12 cellular contexts compared by ENCODE assay signal in genomic region chr6:166156942-166157341, GRCh38. TPM values are rescaled to one million over a fixed set of nuclear protein-coding genes. Genes with fewer than 3 reads are reported as not detected.
DNase-seq lines count a peak whose midpoint lies in the region; ATAC-seq, FAIRE-seq and TF ChIP-seq lines count a peak whose summit lies in the region.
"Had no signal": no experiment of that assay in that cellular context is flagged by ENCODE, and none has a peak within 500 bp of the region (broad histone marks: within the 10 kb centered on the region; RNA-seq: fewer than 3 reads in every experiment).

No MANE protein-coding gene starts in this region.

- H3K27ac ChIP-seq in A549 = no peak overlapping the region
- no peak overlapping the region for H3K27ac ChIP-seq in GM23338 (ENCODE audit: low read depth)
- no peak overlapping the region for H3K27ac ChIP-seq in adrenal gland
- H3K27ac ChIP-seq: parathyroid adenoma had no signal

- H3K4me3 Mint-ChIP-seq in GM23338 = no peak overlapping the region
- H3K4me3 Mint-ChIP-seq: T-helper 17 cell had no signal

- no peaks in the 10 kb centered on the region for H3K79me2 ChIP-seq in GM23338 (replicated peaks; ENCODE audit: insufficient read depth)
- H3K79me2 ChIP-seq: parathyroid adenoma had no signal

- H3K4me3 ChIP-seq in A549 (no peak overlapping the region), GM23338 (no peak overlapping the region), adrenal gland (no peak overlapping the region)

- intact Hi-C loops in adrenal gland (cut with DNase I) = no loop called here

- peaks cover 3% of the 10 kb centered on the region for H3K27me3 Mint-ChIP-seq in GM23338 (ENCODE audit: insufficient read depth, low read depth, poor library complexity)

- H2AFZ ChIP-seq in GM23338 = no peak overlapping the region
- H2AFZ ChIP-seq: parathyroid adenoma had no signal

- H3F3A ChIP-seq in GM23338 (replicated peaks; ENCODE audit: low read depth) = no peaks in the 10 kb centered on the region

- POLR2A ChIA-PET in A549 (lab: Yijun Ruan, JAX) = no interaction called here

- TF ChIP-seq RAD21 in A549 (conservative IDR thresholded peaks at IDR 0.05 in 1 of 2, IDR thresholded peaks at IDR 0.05 in 1 of 2) = peak; percentile 55 to 61

- H3K36me3 ChIP-seq in GM23338 (ENCODE audit: insufficient read depth) (no peaks in the 10 kb centered on the region), adrenal gland (replicated peaks in 1 of 2) (no peaks in the 10 kb centered on the region)

- 37% methylated on average over 7 of the region's 7 CpGs for WGBS in A549 (ENCODE audit: missing lambda C conversion rate)
- WGBS in adrenal gland, 4 donors = 41 to 49% (median 42%) methylated on average over 7 of the region's 7 CpGs

- H3K27me3 ChIP-seq in GM23338 (ENCODE audit: insufficient read depth) (peaks cover 13% of the 10 kb centered on the region), adrenal gland (no peaks in the 10 kb centered on the region)

- DNase-seq in A549 (ENCODE audit: low read depth in 1 of 2, low spot score in 1 of 2) (peak; percentile 17 to 23), GM23338 (ENCODE audit: low spot score) (peak; percentile 46), SK-MEL-5 (ENCODE audit: low read depth, low spot score) (peak; percentile 37), left lobe of liver (ENCODE audit: low spot score) (no peak), NCI-H187 treated with DMSO at 0.1 percent for 48 hours (lab: John Stamatoyannopoulos, UW) (no peak), adrenal gland (no peak), KG1 (lab: John Stamatoyannopoulos, UW) (no peak), NCI-H2171 (lab: John Stamatoyannopoulos, UW) (no peak)
- DNase-seq: effector CD4-positive, alpha-beta T cell; NCI-H1694; T-helper 17 cell had no signal

- CTCF ChIA-PET in A549 (lab: Yijun Ruan, JAX) = interaction anchor here (0.8 to 4.2 kb wide), 8 partner anchors 8 to 243 kb away, joined by 3 to 22 read pairs (median 4); no protein-coding TSS in a partner anchor

- no peaks in the 10 kb centered on the region for H4K20me1 ChIP-seq in GM23338 (replicated peaks; ENCODE audit: insufficient read depth)

- H3K27ac Mint-ChIP-seq in GM23338 = no peak overlapping the region
- H3K27ac Mint-ChIP-seq: T-helper 17 cell had no signal

- no peak for TF ChIP-seq POLR2A in A549 (IDR thresholded peaks at IDR 0.05; ENCODE audit: low read length)
- TF ChIP-seq POLR2A in adrenal gland (IDR thresholded peaks at IDR 0.05) = no peak

- FAIRE-seq in A549 (lab: Jason Lieb, UNC) = no peak

- H3K4me2 ChIP-seq in A549 (no peak overlapping the region), GM23338 (no peak overlapping the region)

- H3K4me1 ChIP-seq in A549 (no peaks in the 10 kb centered on the region), GM23338 (ENCODE audit: insufficient read depth) (no peaks in the 10 kb centered on the region), adrenal gland (replicated peaks in 1 of 2) (no peaks in the 10 kb centered on the region)
- H3K4me1 ChIP-seq: parathyroid adenoma had no signal

- in situ Hi-C loops in SK-MEL-5 (cut with HindIII; ENCODE audit: low pct_unique_long_range_greater_than_20kb, low sequenced_read_pairs) = no loop called here

- TF ChIP-seq CTCF in A549 (IDR thresholded peaks at IDR 0.05) (peak; percentile 48), GM23338 (conservative IDR thresholded peaks at IDR 0.05; ENCODE audit: low read depth in 2 of 2) (peak; percentile 60 to 77), adrenal gland (IDR thresholded peaks at IDR 0.05) (peak in 2 of 6 experiments; percentile 9 to 31)

- H3K36me3 Mint-ChIP-seq in GM23338 (ENCODE audit: low read depth) = no peaks in the 10 kb centered on the region

- H3K9me2 ChIP-seq in GM23338 (ENCODE audit: insufficient read depth) = no peaks in the 10 kb centered on the region

- no peaks in the 10 kb centered on the region for H3K9me3 Mint-ChIP-seq in GM23338

- H3K9me3 ChIP-seq in A549 (no peaks in the 10 kb centered on the region), adrenal gland (replicated peaks in 1 of 3) (no peaks in the 10 kb centered on the region)

- peaks cover 4% of the 10 kb centered on the region; the same call in 1 of the 3 replicates for H3K4me1 Mint-ChIP-seq in GM23338
- H3K4me1 Mint-ChIP-seq: T-helper 17 cell had no signal

- peak in 1 of 2 experiments; percentile 69; a peak in 3 of 6 replicates for ATAC-seq in A549
- ATAC-seq in GM23338 = no peak
- ATAC-seq in left lobe of liver = peak; percentile 66
- ATAC-seq: T-helper 17 cell had no signal

- no peak for TF ChIP-seq EP300 in A549 (IDR thresholded peaks at IDR 0.05)

TF ChIP-seq in A549, 52 proteins besides CTCF, POLR2A, EP300 and RAD21:
- TF ChIP-seq CEBPB (IDR thresholded peaks at IDR 0.05) (no peak), FOSB (CRISPR knock-in tag; IDR thresholded peaks at IDR 0.05) (no peak), SMC3 (IDR thresholded peaks at IDR 0.05) (peak; percentile 28; the same call in 1 of the 3 replicates), CHD2 (IDR thresholded peaks at IDR 0.05; ENCODE audit: low read length, partially characterized antibody) (no peak), MYC (IDR thresholded peaks at IDR 0.05; ENCODE audit: borderline replicate concordance, low read length) (no peak), RNF2 (IDR thresholded peaks at IDR 0.05; ENCODE audit: borderline replicate concordance, low read depth) (no peak)

TF ChIP-seq in GM23338, 12 proteins besides CTCF, POLR2A, EP300 and RAD21 (continues in another document):
- TF ChIP-seq ETS1 (IDR thresholded peaks at IDR 0.05) (no peak), POLR2AphosphoS5 (IDR thresholded peaks at IDR 0.05; ENCODE audit: low read depth) (no peak), CREB1 (CRISPR knock-in tag; IDR thresholded peaks at IDR 0.05; ENCODE audit: low read depth) (no peak), EZH2 (IDR thresholded peaks at IDR 0.05; ENCODE audit: low read depth, unreplicated experiment) (no peak), EZH2phosphoT487 (IDR thresholded peaks at IDR 0.05; ENCODE audit: unreplicated experiment) (no peak), REST (IDR thresholded peaks at IDR 0.05; ENCODE audit: unreplicated experiment) (no peak), ZNF114 (CRISPR knock-in tag; IDR thresholded peaks at IDR 0.05) (no peak)

RNA-seq across cellular contexts. Expression of gene TBXT, which starts 10.7 kb away (rescaled TPM):
- polyA plus RNA-seq in A549 (2011; rRNA removed) (not detected in 2 replicates), A549 (2017; fragmentation: RNase III; extraction: RNeasy Plus Mini Kit Qiagen cat#74134 plus additional on column Dnase treatment) (not detected in 3 replicates), GM23338 (2016; fragmentation: Nextera tagmentation; extraction: Ambion mirVana) (0.23 and 0.42 TPM in 2 replicates), adrenal gland (not detected)
- polyA plus RNA-seq in A549 (2012; cell fraction: cytosol; rRNA removed) = 0.04 TPM in 1 of 2 replicates, not detected in the other
- polyA plus RNA-seq in A549 (2012; cell fraction: nucleus; rRNA removed) = 0.02 and 0.21 TPM in 2 replicates
- polyA minus RNA-seq in A549 (2011; rRNA and poly(A)+ RNA removed) = not detected in 2 replicates
- total RNA-seq in GM23338 (2014; rRNA removed; shearing (Covaris generic)) = 0.39 TPM in 1 of 2 replicates, not detected in the other
- total RNA-seq in SK-MEL-5 (2014; rRNA removed; shearing (Covaris generic)) = not detected in 2 replicates
- not detected in 2 replicates for polyA plus RNA-seq in SK-MEL-5 (2015; cell fraction: cytosol; rRNA removed)
- not detected in 2 replicates for polyA plus RNA-seq in SK-MEL-5 (2015; cell fraction: nucleus; rRNA removed)
- total RNA-seq in left lobe of liver (not detected), adrenal gland (not detected)
- total RNA-seq: T-helper 17 cell had no signal

Comparison
In these comparisons a context has a peak if more than half of its experiments do, and no peak if none do; other contexts are left out.
1. DNase-seq: peak in A549 (2 of 2), GM23338 (single experiment) and SK-MEL-5 (single experiment); none in left lobe of liver (single experiment), NCI-H187 treated with DMSO at 0.1 percent for 48 hours (single experiment), adrenal gland (0 of 7), KG1 (single experiment) and NCI-H2171 (single experiment).